In genomic region chr1:204746838-204747442, GRCh38 we compare ENCODE assay signal across 8 cellular contexts.
DNase-seq lines count a peak whose midpoint lies in the region; ATAC-seq and TF ChIP-seq lines count a peak whose summit lies in the region.

No MANE protein-coding gene starts in this region.

- POLR2A ChIA-PET in HEK293T (lab: Yijun Ruan, JAX) = no interaction called here

- no peak overlapping the region for H3K18ac ChIP-seq in trophoblast cell (ENCODE audit: low read length)

- H2BK120ac ChIP-seq in trophoblast cell (ENCODE audit: insufficient read depth, low read length, poor library complexity) = no peak overlapping the region

- H3K4me3 ChIP-seq in CD4-positive, CD25-positive, alpha-beta regulatory T cell (ENCODE audit: low read depth, low read length) = no peak overlapping the region
- no peak overlapping the region for H3K4me3 ChIP-seq in trophoblast cell (ENCODE audit: low read depth, low read length)

- no peaks in the 10 kb centered on the region for H3K4me1 ChIP-seq in CD4-positive, CD25-positive, alpha-beta regulatory T cell (ENCODE audit: control insufficient read depth, insufficient read depth, low read length, poor library complexity, severe bottlenecking)
- peaks cover 0 to 2% of the 10 kb centered on the region in 2 experiments for H3K4me1 ChIP-seq in trophoblast cell (ENCODE audit: control insufficient read depth in 1 of 2, insufficient read depth in 2 of 2, low read length in 2 of 2)

- no peaks in the 10 kb centered on the region for H3K36me3 ChIP-seq in CD4-positive, CD25-positive, alpha-beta regulatory T cell (ENCODE audit: control insufficient read depth, insufficient read depth, low read length)
- H3K36me3 ChIP-seq in trophoblast cell (ENCODE audit: control insufficient read depth in 1 of 2, insufficient read depth in 2 of 2, low read length in 2 of 2) = no peaks in the 10 kb centered on the region

- H3K79me2 ChIP-seq in trophoblast cell (ENCODE audit: control insufficient read depth, insufficient read depth, low read length, poor library complexity) = no peaks in the 10 kb centered on the region

- no peak overlapping the region for H4K8ac ChIP-seq in trophoblast cell (ENCODE audit: low read depth, low read length)

- no peaks in the 10 kb centered on the region for H3K36me3 Mint-ChIP-seq in CD4-positive, CD25-positive, alpha-beta regulatory T cell

- ATAC-seq in CD4-positive, CD25-positive, alpha-beta regulatory T cell (ENCODE audit: low read depth in 2 of 2) = peak; percentile 73
- no peak for ATAC-seq in HG03378 (IDR thresholded peaks at IDR 0.05; ENCODE audit: unreplicated experiment)

- H3K79me1 ChIP-seq in trophoblast cell (ENCODE audit: low read length) = no peaks in the 10 kb centered on the region

- no peak overlapping the region for H4K91ac ChIP-seq in trophoblast cell (ENCODE audit: low read depth, low read length)

- no peak overlapping the region for H3K4me2 ChIP-seq in trophoblast cell (ENCODE audit: low read length)

- H3K23ac ChIP-seq in trophoblast cell (ENCODE audit: low read length) = no peak overlapping the region

- H4K12ac ChIP-seq in trophoblast cell (ENCODE audit: low read depth, low read length) = no peak overlapping the region

- no peaks in the 10 kb centered on the region for H3K9me3 Mint-ChIP-seq in CD4-positive, CD25-positive, alpha-beta regulatory T cell

- H3K27ac Mint-ChIP-seq in CD4-positive, CD25-positive, alpha-beta regulatory T cell = no peak overlapping the region

- H3K27me3 Mint-ChIP-seq in CD4-positive, CD25-positive, alpha-beta regulatory T cell = peaks cover 32% of the 10 kb centered on the region

- no peaks in the 10 kb centered on the region for H3K9me3 ChIP-seq in CD4-positive, CD25-positive, alpha-beta regulatory T cell (ENCODE audit: control insufficient read depth in 2 of 2, low read length in 2 of 2)
- peaks cover 5% of the 10 kb centered on the region for H3K9me3 ChIP-seq in trophoblast cell (ENCODE audit: insufficient read depth, low read depth, low read length)

- H2AK5ac ChIP-seq in trophoblast cell (ENCODE audit: low read length) = no peak overlapping the region

- CTCF ChIA-PET in HEK293T (lab: Yijun Ruan, JAX) = interaction anchor here (0.5 to 2.2 kb wide), 10 partner anchors 8 to 514 kb away, joined by 3 to 17 read pairs (median 4); no protein-coding TSS in a partner anchor

- DNase-seq in CD4-positive, CD25-positive, alpha-beta regulatory T cell = peak; percentile 29 to 62 (median 40)
- DNase-seq in HEK293T (ENCODE audit: extremely low spot score) = peak; percentile 77
- DNase-seq in OCI-M1 (lab: John Stamatoyannopoulos, UW) = peak; percentile 83
- DNase-seq in activated T-cell treated with anti-CD3 and anti-CD28 coated beads, Interleukin-2, amount 50 U/mL, for 48 hours = peak; percentile 52 to 60
- peak; percentile 11 for DNase-seq in foreskin melanocyte
- DNase-seq in trophoblast cell = peak; percentile 59 to 81
- no peak for DNase-seq in NCI-H524 treated with DMSO at 0.1 percent for 48 hours (lab: John Stamatoyannopoulos, UW)

- no peak overlapping the region for H3K9ac ChIP-seq in trophoblast cell (ENCODE audit: low read length)

- no peak overlapping the region for H2AFZ ChIP-seq in trophoblast cell (ENCODE audit: insufficient read depth, low read length, poor library complexity)

- peaks cover 2% of the 10 kb centered on the region for H3K27me3 ChIP-seq in CD4-positive, CD25-positive, alpha-beta regulatory T cell (ENCODE audit: control insufficient read depth, insufficient read depth, low read length)
- no peaks in the 10 kb centered on the region for H3K27me3 ChIP-seq in trophoblast cell (ENCODE audit: insufficient read depth, low read length)

- H3K4me1 Mint-ChIP-seq in CD4-positive, CD25-positive, alpha-beta regulatory T cell = no peaks in the 10 kb centered on the region

- no peak overlapping the region for H2BK5ac ChIP-seq in trophoblast cell (ENCODE audit: low read depth, low read length, poor library complexity)

- H3K14ac ChIP-seq in trophoblast cell (ENCODE audit: low read length) = no peak overlapping the region

- no peak overlapping the region for H3K4me3 Mint-ChIP-seq in CD4-positive, CD25-positive, alpha-beta regulatory T cell

- H2BK12ac ChIP-seq in trophoblast cell (ENCODE audit: low read length) = no peak overlapping the region

- no peak overlapping the region for H3K4ac ChIP-seq in trophoblast cell (ENCODE audit: low read depth, low read length)

- no peak overlapping the region for H3K27ac ChIP-seq in CD4-positive, CD25-positive, alpha-beta regulatory T cell (ENCODE audit: insufficient read depth, low read length, poor library complexity, severe bottlenecking)
- no peak overlapping the region for H3K27ac ChIP-seq in trophoblast cell (ENCODE audit: low read depth, low read length)

TF ChIP-seq in HEK293T, 16 proteins besides CTCF, POLR2A, EP300 and RAD21:
- TF ChIP-seq L3MBTL2 (conservative IDR thresholded peaks at IDR 0.05) (no peak), CTBP1 (IDR thresholded peaks at IDR 0.05; ENCODE audit: borderline replicate concordance) (no peak), ELF4 (IDR thresholded peaks at IDR 0.05) (no peak), FOXA1 (IDR thresholded peaks at IDR 0.05) (no peak), ARNT (IDR thresholded peaks at IDR 0.05) (no peak), LEF1 (IDR thresholded peaks at IDR 0.05; ENCODE audit: borderline replicate concordance) (no peak), SP1 (IDR thresholded peaks at IDR 0.05) (no peak), HDGF (IDR thresholded peaks at IDR 0.05; ENCODE audit: borderline replicate concordance) (no peak), FOXK2 (IDR thresholded peaks at IDR 0.05) (no peak)
TF ChIP-seq in HEK293T: peak in this region for 0.
